ENCODE assay signal across 24 cellular contexts in the genomic region with DNA sequence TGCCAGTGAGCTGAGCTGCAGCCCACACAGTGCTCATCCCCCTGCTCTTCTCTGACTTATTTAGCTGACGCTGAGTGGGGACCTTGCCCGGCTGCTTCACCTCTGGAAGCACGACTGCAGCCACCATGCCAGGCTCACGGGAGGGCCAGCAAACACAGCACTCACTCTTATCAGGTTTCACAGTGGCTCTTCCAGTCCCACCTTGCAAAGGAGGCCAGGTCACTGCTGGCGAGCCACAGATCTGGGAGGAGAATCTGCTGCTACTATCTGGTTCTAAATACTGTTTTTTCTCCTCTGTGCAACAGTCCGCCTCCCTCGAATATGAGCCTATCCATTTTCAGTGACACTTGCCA. TPM values are rescaled to one million over a fixed set of nuclear protein-coding genes. Genes with fewer than 3 reads are reported as not detected.
DNase-seq lines count a peak whose midpoint lies in the region; ATAC-seq, FAIRE-seq and TF ChIP-seq lines count a peak whose summit lies in the region.
"Had no signal": no experiment of that assay in that cellular context is flagged by ENCODE, and none has a peak within 500 bp of the region (broad histone marks: within the 10 kb centered on the region; RNA-seq: fewer than 3 reads in every experiment).

No MANE protein-coding gene starts in this region.

- H3K27ac ChIP-seq in C4-2B (peak overlapping the region; percentile 14; the same call in 1 of the 2 replicates), osteoblast (ENCODE audit: low read depth, low read length) (no peak overlapping the region)
- H3K27ac ChIP-seq: HL-60, pancreas, SK-N-MC, upper lobe of left lung had no signal

- H3K4me1 ChIP-seq in endocrine pancreas (ENCODE audit: control insufficient read depth, insufficient read depth, low read length): no peaks in the 10 kb centered on the region
- peaks cover 15% of the 10 kb centered on the region for H3K4me1 ChIP-seq in osteoblast (ENCODE audit: insufficient read depth, low read length)
- H3K4me1 ChIP-seq: upper lobe of left lung had no signal

- no peak for FAIRE-seq in GM19239 (lab: Jason Lieb, UNC)
- FAIRE-seq: GM12878, keratinocyte, pancreas had no signal

- H3K9me3 ChIP-seq in endocrine pancreas (ENCODE audit: control insufficient read depth, low read length) (no peaks in the 10 kb centered on the region), osteoblast (ENCODE audit: low read depth, low read length) (peaks cover 3% of the 10 kb centered on the region)
- H3K9me3 ChIP-seq: pancreas had no signal

- H3K4me3 ChIP-seq in endocrine pancreas (ENCODE audit: control insufficient read depth, insufficient read depth, low read length) (no peak overlapping the region), osteoblast (ENCODE audit: insufficient read depth, low read length) (no peak overlapping the region)
- H3K4me3 ChIP-seq: GM12878, pancreas, SK-N-MC, upper lobe of left lung had no signal

- no peak overlapping the region for H3K4me2 ChIP-seq in osteoblast (ENCODE audit: insufficient read depth, low read length)

- H3K9ac ChIP-seq in endocrine pancreas (ENCODE audit: control insufficient read depth, insufficient read depth, low read length): peak overlapping the region; percentile 7

- ATAC-seq in GM19035 (IDR thresholded peaks at IDR 0.05; ENCODE audit: unreplicated experiment): no peak
- ATAC-seq: activated naive CD4-positive, alpha-beta T cell treated with anti-CD3 and anti-CD28 coated beads, Interleukin-2, amount 50 U/mL, for 72 hours; GM12878; right cardiac atrium had no signal

- peak; percentile 32 for DNase-seq in NCI-H2029 (lab: John Stamatoyannopoulos, UW)
- DNase-seq in osteoblast (ENCODE audit: insufficient read length, low spot score, missing footprints): peak; percentile 42
- DNase-seq in NCI-H82 (lab: John Stamatoyannopoulos, UW): no peak
- DNase-seq in GM19239 (ENCODE audit: insufficient read length, low spot score): no peak
- DNase-seq: activated T-cell treated with anti-CD3 and anti-CD28 coated beads for 4 hours; aorta; caudate nucleus; EL; GOT3; NCI-H1048; NCI-H187; pancreas; stimulated activated CD4-positive, alpha-beta T cell treated with anti-CD3 and anti-CD28 coated beads, Interleukin-12 subunit alpha, Interleukin-12 subunit beta, amount 100 ng/mL, for 4 hours; stimulated activated CD4-positive, alpha-beta T cell treated with anti-CD3 and anti-CD28 coated beads, Interleukin-4, amount 100 ng/mL, for 1 hour; upper lobe of left lung had no signal

- no peaks in the 10 kb centered on the region for H4K20me1 ChIP-seq in osteoblast (ENCODE audit: insufficient read depth, low read length)

- no peaks in the 10 kb centered on the region for H3K27me3 ChIP-seq in endocrine pancreas (ENCODE audit: control insufficient read depth, insufficient read depth, low read length)
- H3K27me3 ChIP-seq in osteoblast (ENCODE audit: insufficient read depth, low read length): no peaks in the 10 kb centered on the region
- H3K27me3 ChIP-seq: pancreas, upper lobe of left lung had no signal

- H3K36me3 ChIP-seq in endocrine pancreas (ENCODE audit: control insufficient read depth, insufficient read depth, low read length) (no peaks in the 10 kb centered on the region), osteoblast (ENCODE audit: insufficient read depth, low read length) (no peaks in the 10 kb centered on the region)
- H3K36me3 ChIP-seq: pancreas, upper lobe of left lung had no signal

- TF ChIP-seq CTCF in C4-2B (conservative IDR thresholded peaks at IDR 0.05) (no peak), osteoblast (IDR thresholded peaks at IDR 0.05; ENCODE audit: extremely low read depth, low read depth, low read length) (no peak)

- H2AFZ ChIP-seq in osteoblast (ENCODE audit: low read length): no peak overlapping the region

- H3K79me2 ChIP-seq in osteoblast (ENCODE audit: insufficient read depth, low read length): no peaks in the 10 kb centered on the region

RNA-seq across cellular contexts. Expression of gene SPON2, which starts 6.7 kb away (rescaled TPM):
- total RNA-seq in osteoblast: 29.8 and 38.7 TPM in 2 replicates

Comparison
In these comparisons a context has a peak if more than half of its experiments do, and no peak if none do; other contexts are left out.
1. DNase-seq: peak in NCI-H2029 (single experiment) and osteoblast (single experiment); none in NCI-H82 (single experiment) and GM19239 (single experiment).